In genomic region chr13:66994097-66994496, GRCh38 we compare ENCODE assay signal across 7 cellular contexts.
DNase-seq lines count a peak whose midpoint lies in the region; ATAC-seq and TF ChIP-seq lines count a peak whose summit lies in the region.

No MANE protein-coding gene starts in this region.

- peak overlapping the region; percentile 52; the same call in 1 of the 2 replicates for H2AFZ ChIP-seq in KMS-11 (ENCODE audit: low read depth)

- H3K4me3 ChIP-seq in KMS-11 (IDR thresholded peaks at IDR 0.05; ENCODE audit: insufficient read depth, low read depth, low read length): no peak overlapping the region
- H3K4me3 ChIP-seq in retinal pigment epithelial cell (ENCODE audit: low read length): peak overlapping the region; percentile 40

- H3K79me2 ChIP-seq in KMS-11 (ENCODE audit: insufficient read depth, low read depth): no peaks in the 10 kb centered on the region

- H3K4me1 ChIP-seq in KMS-11 (ENCODE audit: low read depth, poor library complexity, severe bottlenecking): peaks cover 52% of the 10 kb centered on the region

- DNase-seq in astrocyte of the hippocampus (ENCODE audit: low read depth, low spot score) (peak; percentile 84), hippocampal formation (lab: John Stamatoyannopoulos, UW) (peak; percentile 83 to 92), retinal pigment epithelial cell (ENCODE audit: low read depth) (peak; percentile 36)
- DNase-seq in activated effector memory CD4-positive, alpha-beta T cell treated with Interleukin-2 at 50 U/mL for 16 hours: no peak

- H3K27ac ChIP-seq in KMS-11: peak overlapping the region; percentile 98

- H3K9ac ChIP-seq in KMS-11: peak overlapping the region; percentile 58; the same call in 1 of the 2 replicates

- peak; percentile 45 for ATAC-seq in GM21723 (IDR thresholded peaks at IDR 0.05; ENCODE audit: unreplicated experiment)

- TF ChIP-seq CTCF in GM12873 (IDR thresholded peaks at IDR 0.05; ENCODE audit: insufficient read depth, low read depth, low read length, missing control alignments) (peak; percentile 49), KMS-11 (conservative IDR thresholded peaks at IDR 0.05; ENCODE audit: low read depth, low read length) (no peak), retinal pigment epithelial cell (conservative IDR thresholded peaks at IDR 0.05; ENCODE audit: low read depth, low read length) (peak; percentile 77)

- peak overlapping the region; percentile 79 for H3K4me2 ChIP-seq in KMS-11

- H4K20me1 ChIP-seq in KMS-11 (ENCODE audit: insufficient read depth): no peaks in the 10 kb centered on the region

- no peaks in the 10 kb centered on the region for H3K36me3 ChIP-seq in KMS-11 (ENCODE audit: insufficient read depth)

- H3K27me3 ChIP-seq in KMS-11 (ENCODE audit: insufficient read depth, low read depth): no peaks in the 10 kb centered on the region
